In genomic region chr16:88882358-88883030, GRCh38 we compare ENCODE assay signal across 15 cellular contexts. TPM values are rescaled to one million over a fixed set of nuclear protein-coding genes. Genes with fewer than 3 reads are reported as not detected.
A peak's percentile ranks its signal among the peaks of the same experiment; 100 is the strongest.
DNase-seq lines count a peak whose midpoint lies in the region; ATAC-seq, FAIRE-seq and TF ChIP-seq lines count a peak whose summit lies in the region.
"Had no signal": no experiment of that assay in that cellular context is flagged by ENCODE, and none has a peak within 500 bp of the region (broad histone marks: within the 10 kb centered on the region; RNA-seq: fewer than 3 reads in every experiment).

No MANE protein-coding gene starts in this region.

- DNase-seq in SK-N-SH (no peak), Karpas-422 (peak; percentile 81), pancreas (no peak), NCI-H1436 treated with DMSO at 0.1 percent for 48 hours (lab: John Stamatoyannopoulos, UW) (no peak), cortex of kidney (lab: John Stamatoyannopoulos, UW) (no peak), NCI-H2081 (lab: John Stamatoyannopoulos, UW) (no peak)
- DNase-seq in activated T-helper 1 cell treated with anti-CD3 and anti-CD28 coated beads, Interleukin-12 subunit alpha, Interleukin-12 subunit beta, Interleukin-2, Interleukin-4 antibody, amounts not matched to agents 30 ng/mL and 10 ng/mL and 1 ng/mL, durations not matched to agents 14 hours and 24 hours and 36 hours (ENCODE audit: low spot score), result no peak
- DNase-seq: MV-4-11, NCI-H524 treated with DMSO at 0.1 percent for 48 hours had no signal

- TF ChIP-seq RAD21 in SK-N-SH (IDR thresholded peaks at IDR 0.05; ENCODE audit: low read length), result no peak

- POLR2A ChIA-PET in SK-N-SH (lab: Yijun Ruan, JAX), result no interaction called here

- H3K27me3 Mint-ChIP-seq in activated T-helper 1 cell treated with anti-CD3 and anti-CD28 coated beads, Interleukin-12 subunit alpha, Interleukin-12 subunit beta, Interleukin-2, Interleukin-4 antibody, amounts not matched to agents 30 ng/mL and 10 ng/mL and 1 ng/mL, durations not matched to agents 14 hours and 24 hours and 36 hours (ENCODE audit: insufficient read depth), result no peaks in the 10 kb centered on the region

- H3K27ac Mint-ChIP-seq in activated T-helper 1 cell treated with anti-CD3 and anti-CD28 coated beads, Interleukin-12 subunit alpha, Interleukin-12 subunit beta, Interleukin-2, Interleukin-4 antibody, amounts not matched to agents 30 ng/mL and 10 ng/mL and 1 ng/mL, durations not matched to agents 14 hours and 24 hours and 36 hours, result peak overlapping the region; percentile 5

- 19% methylated on average over 7 of the region's 26 CpGs for WGBS in SK-N-SH (ENCODE audit: low lambda C conversion rate)
- 89 to 91% methylated on average over 26 of the region's 26 CpGs for WGBS in pancreas, 2 donors

- H3K4me2 ChIP-seq in SK-N-SH (no peak overlapping the region), Karpas-422 (ENCODE audit: low read depth, low read length, poor library complexity, severe bottlenecking) (no peak overlapping the region)

- H3K27ac ChIP-seq in SK-N-SH (ENCODE audit: low read depth in 2 of 2, low read length in 1 of 2), result no peak overlapping the region
- no peak overlapping the region for H3K27ac ChIP-seq in Karpas-422 (ENCODE audit: low read length)
- no peak overlapping the region for H3K27ac ChIP-seq in pancreas
- H3K27ac ChIP-seq: thoracic aorta had no signal

- H3K36me3 ChIP-seq in SK-N-SH (replicated peaks in 1 of 2; ENCODE audit: control insufficient read depth in 1 of 2, insufficient read depth in 2 of 2, low read length in 1 of 2) (no peaks in the 10 kb centered on the region), Karpas-422 (ENCODE audit: insufficient read depth, low read length) (no peaks in the 10 kb centered on the region), pancreas (peaks cover 0 to 21% (median 0%) of the 10 kb centered on the region in 3 donors)
- H3K36me3 ChIP-seq: thoracic aorta had no signal

- no peaks in the 10 kb centered on the region for H3K9me3 Mint-ChIP-seq in activated T-helper 1 cell treated with anti-CD3 and anti-CD28 coated beads, Interleukin-12 subunit alpha, Interleukin-12 subunit beta, Interleukin-2, Interleukin-4 antibody, amounts not matched to agents 30 ng/mL and 10 ng/mL and 1 ng/mL, durations not matched to agents 14 hours and 24 hours and 36 hours

- H3K4me3 ChIP-seq in SK-N-SH (ENCODE audit: low read depth in 2 of 2, low read length in 1 of 2), result no peak overlapping the region
- H3K4me3 ChIP-seq in Karpas-422 (ENCODE audit: low read length), result no peak overlapping the region
- no peak overlapping the region for H3K4me3 ChIP-seq in pancreas
- H3K4me3 ChIP-seq: thoracic aorta had no signal

- H4K20me1 ChIP-seq in SK-N-SH (ENCODE audit: insufficient read depth) (no peaks in the 10 kb centered on the region), Karpas-422 (ENCODE audit: insufficient read depth, low read depth, low read length) (no peaks in the 10 kb centered on the region)

- peaks cover 53% of the 10 kb centered on the region for H3K27me3 ChIP-seq in SK-N-SH (ENCODE audit: insufficient read depth)
- H3K27me3 ChIP-seq in Karpas-422 (ENCODE audit: low read length), result no peaks in the 10 kb centered on the region
- no peaks in the 10 kb centered on the region for H3K27me3 ChIP-seq in pancreas

- H2AFZ ChIP-seq in SK-N-SH (ENCODE audit: low read depth) (no peak overlapping the region), Karpas-422 (ENCODE audit: low read length) (no peak overlapping the region)

- H3K4me1 ChIP-seq in SK-N-SH (ENCODE audit: control insufficient read depth in 1 of 2, insufficient read depth in 2 of 2, low read depth in 1 of 2, low read length in 1 of 2), result no peaks in the 10 kb centered on the region; a peak in 1 of 4 replicates
- H3K4me1 ChIP-seq in Karpas-422 (ENCODE audit: low read length), result no peaks in the 10 kb centered on the region
- H3K4me1 ChIP-seq in pancreas, result no peaks in the 10 kb centered on the region

- peaks cover 6% of the 10 kb centered on the region for H3K4me1 Mint-ChIP-seq in activated T-helper 1 cell treated with anti-CD3 and anti-CD28 coated beads, Interleukin-12 subunit alpha, Interleukin-12 subunit beta, Interleukin-2, Interleukin-4 antibody, amounts not matched to agents 30 ng/mL and 10 ng/mL and 1 ng/mL, durations not matched to agents 14 hours and 24 hours and 36 hours (ENCODE audit: low read depth)

- intact Hi-C loops in activated T-helper 1 cell treated with anti-CD3 and anti-CD28 coated beads, Interleukin-12 subunit alpha, Interleukin-12 subunit beta, Interleukin-2, Interleukin-4 antibody, amounts not matched to agents 30 ng/mL and 10 ng/mL and 1 ng/mL, durations not matched to agents 14 hours and 24 hours and 36 hours (cut with micrococcal nuclease), result no loop called here
- intact Hi-C loops in pancreas (cut with DNase I), result no loop called here

- no peak overlapping the region for H3K4me3 Mint-ChIP-seq in activated T-helper 1 cell treated with anti-CD3 and anti-CD28 coated beads, Interleukin-12 subunit alpha, Interleukin-12 subunit beta, Interleukin-2, Interleukin-4 antibody, amounts not matched to agents 30 ng/mL and 10 ng/mL and 1 ng/mL, durations not matched to agents 14 hours and 24 hours and 36 hours

- H3K9me2 ChIP-seq in SK-N-SH, result no peaks in the 10 kb centered on the region
- no peaks in the 10 kb centered on the region for H3K9me2 ChIP-seq in Karpas-422 (replicated peaks; ENCODE audit: insufficient read depth, low read length)

- TF ChIP-seq CTCF in SK-N-SH (IDR thresholded peaks at IDR 0.05), result no peak
- no peak for TF ChIP-seq CTCF in pancreas (IDR thresholded peaks at IDR 0.05)

- H3K9ac ChIP-seq in SK-N-SH (no peak overlapping the region), Karpas-422 (ENCODE audit: low read length) (no peak overlapping the region)

- H3K9me3 ChIP-seq in SK-N-SH, result no peaks in the 10 kb centered on the region
- H3K9me3 ChIP-seq in Karpas-422 (ENCODE audit: low read length), result no peaks in the 10 kb centered on the region
- no peaks in the 10 kb centered on the region for H3K9me3 ChIP-seq in pancreas
- H3K9me3 ChIP-seq: thoracic aorta had no signal

- ATAC-seq in SK-N-SH treated with all-trans-retinoic acid at 6 μM for 48 hours, result peak; percentile 8; the same call in 2 of the 3 replicates
- peak in 3 of 4 donors; percentile 5 to 31 (median 10) for ATAC-seq in pancreas

- TF ChIP-seq EP300 in SK-N-SH (IDR thresholded peaks at IDR 0.05; ENCODE audit: borderline replicate concordance in 1 of 2, low read depth in 1 of 2, low read length in 1 of 2), result no peak

- no peaks in the 10 kb centered on the region for H3F3A ChIP-seq in SK-N-SH (replicated peaks; ENCODE audit: insufficient read depth)

- H3K79me2 ChIP-seq in SK-N-SH (ENCODE audit: insufficient read depth), result no peaks in the 10 kb centered on the region
- H3K79me2 ChIP-seq in Karpas-422 (ENCODE audit: low read length), result no peaks in the 10 kb centered on the region

- no peaks in the 10 kb centered on the region for H3K36me3 Mint-ChIP-seq in activated T-helper 1 cell treated with anti-CD3 and anti-CD28 coated beads, Interleukin-12 subunit alpha, Interleukin-12 subunit beta, Interleukin-2, Interleukin-4 antibody, amounts not matched to agents 30 ng/mL and 10 ng/mL and 1 ng/mL, durations not matched to agents 14 hours and 24 hours and 36 hours (ENCODE audit: low read depth)

- FAIRE-seq in pancreas (lab: Jason Lieb, UNC), result no peak
- FAIRE-seq: A204.1 had no signal

- CTCF ChIA-PET in SK-N-SH (lab: Yijun Ruan, JAX), result interaction anchor here (1.0 to 2.4 kb wide), 2 partner anchors 146 to 285 kb away, joined by 3 to 8 read pairs; no protein-coding TSS in a partner anchor

TF ChIP-seq in SK-N-SH treated with all-trans-retinoic acid at 6 μM for 48 hours, 23 proteins besides CTCF, POLR2A, EP300 and RAD21 (continues in another document):
- no peak for TF ChIP-seq TCF4 (CRISPR knock-in tag; IDR thresholded peaks at IDR 0.05; ENCODE audit: borderline replicate concordance)
- no peak for TF ChIP-seq CSDC2 (CRISPR knock-in tag; IDR thresholded peaks at IDR 0.05)

TF ChIP-seq in SK-N-SH, 30 proteins besides CTCF, POLR2A, EP300 and RAD21 (continues in another document):
- TF ChIP-seq SIN3A (IDR thresholded peaks at IDR 0.05; ENCODE audit: borderline replicate concordance, low read depth, low read length), result no peak

RNA-seq across cellular contexts. Expression of gene PABPN1L, which starts 16.0 kb away (rescaled TPM):
- not detected in 2 replicates for polyA plus RNA-seq in SK-N-SH (2012; rRNA removed)
- polyA plus RNA-seq in SK-N-SH (2012; cell fraction: cytosol; rRNA removed), result not detected in 2 replicates
- polyA plus RNA-seq in SK-N-SH (2012; cell fraction: nucleus; rRNA removed), result not detected in 2 replicates
- total RNA-seq in Karpas-422 (2014; rRNA removed; shearing (Covaris generic); ENCODE audit: low replicate concordance), result not detected in 2 replicates
- total RNA-seq in activated T-helper 1 cell treated with anti-CD3 and anti-CD28 coated beads, Interleukin-12 subunit alpha, Interleukin-12 subunit beta, Interleukin-2, Interleukin-4 antibody, amounts not matched to agents 30 ng/mL and 10 ng/mL and 1 ng/mL, durations not matched to agents 14 hours and 24 hours and 36 hours, result not detected in 2 replicates
- total RNA-seq in pancreas, result under 1 TPM in 3 of 6 donors, not detected in 3; 0.23 to 0.35 (median 0.24) TPM
- polyA plus RNA-seq in pancreas, result under 1 TPM; 0.63 to 0.65 TPM
- total RNA-seq: activated CD8-positive, alpha-beta memory T cell treated with anti-CD3 and anti-CD28 coated beads for 36 hours; mesenteric fat pad; pulmonary artery endothelial cell; thoracic aorta had no signal

RNA-seq across cellular contexts. Expression of gene TRAPPC2L, which starts 25.6 kb away (rescaled TPM):
- 73.9 and 74.4 TPM in 2 replicates for polyA plus RNA-seq in SK-N-SH (2012; rRNA removed)
- 52.1 and 63.3 TPM in 2 replicates for polyA plus RNA-seq in SK-N-SH (2012; cell fraction: cytosol; rRNA removed)
- polyA plus RNA-seq in SK-N-SH (2012; cell fraction: nucleus; rRNA removed), result 68.2 and 74.9 TPM in 2 replicates
- 58.0 and 84.6 TPM in 2 replicates for total RNA-seq in Karpas-422 (2014; rRNA removed; shearing (Covaris generic); ENCODE audit: low replicate concordance)
- total RNA-seq in activated T-helper 1 cell treated with anti-CD3 and anti-CD28 coated beads, Interleukin-12 subunit alpha, Interleukin-12 subunit beta, Interleukin-2, Interleukin-4 antibody, amounts not matched to agents 30 ng/mL and 10 ng/mL and 1 ng/mL, durations not matched to agents 14 hours and 24 hours and 36 hours, result 63.1 and 65.4 TPM in 2 replicates
- total RNA-seq in pancreas, result 10 to 100 TPM; 16.0 to 35.5 (median 23.0) TPM
- polyA plus RNA-seq in pancreas, result 10 to 100 TPM; 49.2 to 55.2 TPM

RNA-seq across cellular contexts. Expression of gene GALNS, which starts 25.7 kb away (rescaled TPM):
- polyA plus RNA-seq in SK-N-SH (2012; rRNA removed) (13.8 and 16.5 TPM in 2 replicates), pancreas (10 to 100 TPM; 18.0 to 26.1 TPM)
- polyA plus RNA-seq in SK-N-SH (2012; cell fraction: cytosol; rRNA removed), result 12.1 and 15.9 TPM in 2 replicates
- 43.5 and 44.1 TPM in 2 replicates for polyA plus RNA-seq in SK-N-SH (2012; cell fraction: nucleus; rRNA removed)
- total RNA-seq in Karpas-422 (2014; rRNA removed; shearing (Covaris generic); ENCODE audit: low replicate concordance), result 18.1 and 26.8 TPM in 2 replicates
- total RNA-seq in activated T-helper 1 cell treated with anti-CD3 and anti-CD28 coated beads, Interleukin-12 subunit alpha, Interleukin-12 subunit beta, Interleukin-2, Interleukin-4 antibody, amounts not matched to agents 30 ng/mL and 10 ng/mL and 1 ng/mL, durations not matched to agents 14 hours and 24 hours and 36 hours, result 21.9 and 23.8 TPM in 2 replicates
- 10 to 100 TPM in 2 of 6 donors, 1 to 10 TPM in 4; 5.7 to 19.2 (median 7.2) TPM for total RNA-seq in pancreas
